18 cellular contexts compared by ENCODE assay signal in the genomic region with DNA sequence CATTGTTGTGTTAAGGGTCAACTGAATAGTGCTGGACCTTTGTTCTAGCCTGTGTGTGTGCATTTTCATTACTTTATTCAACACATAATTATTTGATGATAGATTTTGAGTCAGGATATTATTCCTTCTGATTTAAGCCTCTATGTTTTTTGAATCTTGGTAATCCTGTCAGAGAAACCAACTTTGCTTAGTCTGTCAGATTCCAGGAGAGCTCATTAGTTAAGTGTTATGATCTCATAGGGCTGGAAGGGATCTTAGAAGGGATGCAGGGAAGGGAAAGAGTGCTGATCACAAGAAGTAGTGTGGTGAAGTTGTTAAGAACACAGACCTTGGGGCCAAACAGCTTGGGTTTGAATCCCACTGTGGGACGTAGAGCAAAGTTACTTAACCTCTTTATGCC. TPM values are rescaled to one million over a fixed set of nuclear protein-coding genes. Genes with fewer than 3 reads are reported as not detected.
A peak's percentile ranks its signal among the peaks of the same experiment; 100 is the strongest.
DNase-seq lines count a peak whose midpoint lies in the region; ATAC-seq and TF ChIP-seq lines count a peak whose summit lies in the region.
"Had no signal": no experiment of that assay in that cellular context is flagged by ENCODE, and none has a peak within 500 bp of the region (broad histone marks: within the 10 kb centered on the region; RNA-seq: fewer than 3 reads in every experiment).

No MANE protein-coding gene starts in this region.

- H3K9me2 ChIP-seq in GM23338 (ENCODE audit: insufficient read depth) = no peaks in the 10 kb centered on the region

- no peak overlapping the region for H3K4me2 ChIP-seq in osteoblast (ENCODE audit: insufficient read depth, low read length)
- H3K4me2 ChIP-seq in GM23338 = no peak overlapping the region
- H3K4me2 ChIP-seq: BLaER1 had no signal

- no peak for TF ChIP-seq CTCF in osteoblast (IDR thresholded peaks at IDR 0.05; ENCODE audit: extremely low read depth, low read depth, low read length)
- no peak for TF ChIP-seq CTCF in GM23338 (conservative IDR thresholded peaks at IDR 0.05; ENCODE audit: low read depth in 2 of 2)

- H2AFZ ChIP-seq in osteoblast (ENCODE audit: low read length) = no peak overlapping the region
- H2AFZ ChIP-seq in GM23338 = no peak overlapping the region

- peaks cover 55% of the 10 kb centered on the region for H3K79me2 ChIP-seq in osteoblast (ENCODE audit: insufficient read depth, low read length)
- peaks cover 34% of the 10 kb centered on the region for H3K79me2 ChIP-seq in GM23338 (replicated peaks; ENCODE audit: insufficient read depth)

- ATAC-seq in left lobe of liver (no peak), GM23338 (no peak)
- ATAC-seq: CD8-positive, alpha-beta T cell had no signal

- peak; percentile 11 for DNase-seq in EH (ENCODE audit: low read depth)
- DNase-seq in NCI-H226 = peak; percentile 21
- peak; percentile 93 for DNase-seq in osteoblast (ENCODE audit: insufficient read length, low spot score, missing footprints)
- no peak for DNase-seq in left lobe of liver (ENCODE audit: low spot score)
- no peak for DNase-seq in GM23338 (ENCODE audit: low spot score)
- no peak for DNase-seq in stimulated activated CD4-positive, alpha-beta T cell treated with anti-CD3 and anti-CD28 coated beads, Interleukin-2, amount 100 ng/mL, for 24 hours
- DNase-seq: Caco-2; CD4-positive, CD25-positive, alpha-beta regulatory T cell; CD8-positive, alpha-beta T cell; DMS153; DND-41; EL; GF-D8; H7; HCEC 1CT had no signal

- no peak overlapping the region for H3K27ac Mint-ChIP-seq in GM23338
- H3K27ac Mint-ChIP-seq: B cell; CD4-positive, CD25-positive, alpha-beta regulatory T cell; CD8-positive, alpha-beta T cell had no signal

- H3F3A ChIP-seq in GM23338 (replicated peaks; ENCODE audit: low read depth) = no peaks in the 10 kb centered on the region

- H3K36me3 ChIP-seq in osteoblast (ENCODE audit: insufficient read depth, low read length) = no peaks in the 10 kb centered on the region
- H3K36me3 ChIP-seq in GM23338 (ENCODE audit: insufficient read depth) = no peaks in the 10 kb centered on the region; the same call in 1 of the 2 replicates
- H3K36me3 ChIP-seq: BLaER1 had no signal

- peaks cover 35% of the 10 kb centered on the region for H4K20me1 ChIP-seq in osteoblast (ENCODE audit: insufficient read depth, low read length)
- H4K20me1 ChIP-seq in GM23338 (replicated peaks; ENCODE audit: insufficient read depth) = peaks cover 6% of the 10 kb centered on the region; the same call in 1 of the 2 replicates
- H4K20me1 ChIP-seq: BLaER1 had no signal

- H3K4me1 Mint-ChIP-seq in GM23338 = no peaks in the 10 kb centered on the region
- H3K4me1 Mint-ChIP-seq: B cell; CD4-positive, CD25-positive, alpha-beta regulatory T cell had no signal

- H3K36me3 Mint-ChIP-seq in GM23338 (ENCODE audit: low read depth) = peaks cover 37% of the 10 kb centered on the region
- H3K36me3 Mint-ChIP-seq: CD4-positive, CD25-positive, alpha-beta regulatory T cell; CD8-positive, alpha-beta T cell had no signal

- H3K27ac ChIP-seq in osteoblast (ENCODE audit: low read depth, low read length) (no peak overlapping the region), GM23338 (ENCODE audit: low read depth) (no peak overlapping the region)
- H3K27ac ChIP-seq: BLaER1, C4-2B had no signal

- H3K27me3 Mint-ChIP-seq in GM23338 (ENCODE audit: insufficient read depth, low read depth, poor library complexity) = peaks cover 5% of the 10 kb centered on the region

- H3K4me3 Mint-ChIP-seq in GM23338 = no peak overlapping the region
- H3K4me3 Mint-ChIP-seq: B cell; CD4-positive, CD25-positive, alpha-beta regulatory T cell; CD8-positive, alpha-beta T cell had no signal

- H3K9me3 ChIP-seq in osteoblast (ENCODE audit: low read depth, low read length) = no peaks in the 10 kb centered on the region

- H3K4me3 ChIP-seq in osteoblast (ENCODE audit: insufficient read depth, low read length) (no peak overlapping the region), GM23338 (no peak overlapping the region)
- H3K4me3 ChIP-seq: BLaER1 had no signal

- peaks cover 20% of the 10 kb centered on the region for H3K9me3 Mint-ChIP-seq in GM23338
- H3K9me3 Mint-ChIP-seq: CD8-positive, alpha-beta T cell had no signal

- H3K4me1 ChIP-seq in osteoblast (ENCODE audit: insufficient read depth, low read length) (no peaks in the 10 kb centered on the region), GM23338 (ENCODE audit: insufficient read depth) (no peaks in the 10 kb centered on the region)
- H3K4me1 ChIP-seq: Caco-2 had no signal

- H3K27me3 ChIP-seq in osteoblast (ENCODE audit: insufficient read depth, low read length) (no peaks in the 10 kb centered on the region), GM23338 (ENCODE audit: insufficient read depth) (no peaks in the 10 kb centered on the region)
- H3K27me3 ChIP-seq: BLaER1 had no signal

TF ChIP-seq in GM23338, 12 proteins besides CTCF, POLR2A, EP300 and RAD21 (continues in another document):
- TF ChIP-seq POLR2AphosphoS5 (IDR thresholded peaks at IDR 0.05; ENCODE audit: low read depth) = no peak
- TF ChIP-seq EZH2phosphoT487 (IDR thresholded peaks at IDR 0.05; ENCODE audit: unreplicated experiment) = no peak
- TF ChIP-seq, protein P1, sequence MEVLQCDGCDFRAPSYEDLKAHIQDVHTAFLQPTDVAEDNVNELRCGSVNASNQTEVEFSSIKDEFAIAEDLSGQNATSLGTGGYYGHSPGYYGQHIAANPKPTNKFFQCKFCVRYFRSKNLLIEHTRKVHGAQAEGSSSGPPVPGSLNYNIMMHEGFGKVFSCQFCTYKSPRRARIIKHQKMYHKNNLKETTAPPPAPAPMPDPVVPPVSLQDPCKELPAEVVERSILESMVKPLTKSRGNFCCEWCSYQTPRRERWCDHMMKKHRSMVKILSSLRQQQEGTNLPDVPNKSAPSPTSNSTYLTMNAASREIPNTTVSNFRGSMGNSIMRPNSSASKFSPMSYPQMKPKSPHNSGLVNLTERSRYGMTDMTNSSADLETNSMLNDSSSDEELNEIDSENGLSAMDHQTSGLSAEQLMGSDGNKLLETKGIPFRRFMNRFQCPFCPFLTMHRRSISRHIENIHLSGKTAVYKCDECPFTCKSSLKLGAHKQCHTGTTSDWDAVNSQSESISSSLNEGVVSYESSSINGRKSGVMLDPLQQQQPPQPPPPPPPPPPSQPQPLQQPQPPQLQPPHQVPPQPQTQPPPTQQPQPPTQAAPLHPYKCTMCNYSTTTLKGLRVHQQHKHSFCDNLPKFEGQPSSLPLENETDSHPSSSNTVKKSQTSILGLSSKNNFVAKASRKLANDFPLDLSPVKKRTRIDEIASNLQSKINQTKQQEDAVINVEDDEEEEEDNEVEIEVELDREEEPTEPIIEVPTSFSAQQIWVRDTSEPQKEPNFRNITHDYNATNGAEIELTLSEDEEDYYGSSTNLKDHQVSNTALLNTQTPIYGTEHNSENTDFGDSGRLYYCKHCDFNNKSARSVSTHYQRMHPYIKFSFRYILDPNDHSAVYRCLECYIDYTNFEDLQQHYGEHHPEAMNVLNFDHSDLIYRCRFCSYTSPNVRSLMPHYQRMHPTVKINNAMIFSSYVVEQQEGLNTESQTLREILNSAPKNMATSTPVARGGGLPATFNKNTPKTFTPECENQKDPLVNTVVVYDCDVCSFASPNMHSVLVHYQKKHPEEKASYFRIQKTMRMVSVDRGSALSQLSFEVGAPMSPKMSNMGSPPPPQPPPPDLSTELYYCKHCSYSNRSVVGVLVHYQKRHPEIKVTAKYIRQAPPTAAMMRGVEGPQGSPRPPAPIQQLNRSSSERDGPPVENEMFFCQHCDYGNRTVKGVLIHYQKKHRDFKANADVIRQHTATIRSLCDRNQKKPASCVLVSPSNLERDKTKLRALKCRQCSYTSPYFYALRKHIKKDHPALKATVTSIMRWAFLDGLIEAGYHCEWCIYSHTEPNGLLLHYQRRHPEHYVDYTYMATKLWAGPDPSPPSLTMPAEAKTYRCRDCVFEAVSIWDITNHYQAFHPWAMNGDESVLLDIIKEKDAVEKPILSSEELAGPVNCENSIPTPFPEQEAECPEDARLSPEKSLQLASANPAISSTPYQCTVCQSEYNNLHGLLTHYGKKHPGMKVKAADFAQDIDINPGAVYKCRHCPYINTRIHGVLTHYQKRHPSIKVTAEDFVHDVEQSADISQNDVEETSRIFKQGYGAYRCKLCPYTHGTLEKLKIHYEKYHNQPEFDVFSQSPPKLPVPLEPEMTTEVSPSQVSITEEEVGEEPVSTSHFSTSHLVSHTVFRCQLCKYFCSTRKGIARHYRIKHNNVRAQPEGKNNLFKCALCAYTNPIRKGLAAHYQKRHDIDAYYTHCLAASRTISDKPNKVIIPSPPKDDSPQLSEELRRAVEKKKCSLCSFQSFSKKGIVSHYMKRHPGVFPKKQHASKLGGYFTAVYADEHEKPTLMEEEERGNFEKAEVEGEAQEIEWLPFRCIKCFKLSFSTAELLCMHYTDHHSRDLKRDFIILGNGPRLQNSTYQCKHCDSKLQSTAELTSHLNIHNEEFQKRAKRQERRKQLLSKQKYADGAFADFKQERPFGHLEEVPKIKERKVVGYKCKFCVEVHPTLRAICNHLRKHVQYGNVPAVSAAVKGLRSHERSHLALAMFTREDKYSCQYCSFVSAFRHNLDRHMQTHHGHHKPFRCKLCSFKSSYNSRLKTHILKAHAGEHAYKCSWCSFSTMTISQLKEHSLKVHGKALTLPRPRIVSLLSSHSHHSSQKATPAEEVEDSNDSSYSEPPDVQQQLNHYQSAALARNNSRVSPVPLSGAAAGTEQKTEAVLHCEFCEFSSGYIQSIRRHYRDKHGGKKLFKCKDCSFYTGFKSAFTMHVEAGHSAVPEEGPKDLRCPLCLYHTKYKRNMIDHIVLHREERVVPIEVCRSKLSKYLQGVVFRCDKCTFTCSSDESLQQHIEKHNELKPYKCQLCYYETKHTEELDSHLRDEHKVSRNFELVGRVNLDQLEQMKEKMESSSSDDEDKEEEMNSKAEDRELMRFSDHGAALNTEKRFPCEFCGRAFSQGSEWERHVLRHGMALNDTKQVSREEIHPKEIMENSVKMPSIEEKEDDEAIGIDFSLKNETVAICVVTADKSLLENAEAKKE (CRISPR knock-in tag; IDR thresholded peaks at IDR 0.05) = no peak
- TF ChIP-seq ETS1 (IDR thresholded peaks at IDR 0.05) = no peak
- TF ChIP-seq ZNF114 (CRISPR knock-in tag; IDR thresholded peaks at IDR 0.05) = no peak
- no peak for TF ChIP-seq ZNF331 (CRISPR knock-in tag; IDR thresholded peaks at IDR 0.05; ENCODE audit: low read depth)

RNA-seq across cellular contexts. Expression of gene SCN8A, which starts 52.9 kb away (rescaled TPM):
- total RNA-seq in osteoblast (24.5 and 26.4 TPM in 2 replicates), left lobe of liver (5.3 TPM)
- 10.0 and 23.9 TPM in 2 replicates for total RNA-seq in GM23338 (2014; rRNA removed; shearing (Covaris generic))
- 2.9 and 4.6 TPM in 2 replicates for polyA plus RNA-seq in GM23338 (2016; fragmentation: Nextera tagmentation; extraction: Ambion mirVana)

Comparison
In these comparisons a context has a peak if more than half of its experiments do, and no peak if none do; other contexts are left out.
1. DNase-seq: peak in EH (single experiment), NCI-H226 (single experiment) and osteoblast (single experiment); none in left lobe of liver (single experiment), GM23338 (single experiment) and stimulated activated CD4-positive, alpha-beta T cell treated with anti-CD3 and anti-CD28 coated beads, Interleukin-2, amount 100 ng/mL, for 24 hours (0 of 2).